In the genomic region with DNA sequence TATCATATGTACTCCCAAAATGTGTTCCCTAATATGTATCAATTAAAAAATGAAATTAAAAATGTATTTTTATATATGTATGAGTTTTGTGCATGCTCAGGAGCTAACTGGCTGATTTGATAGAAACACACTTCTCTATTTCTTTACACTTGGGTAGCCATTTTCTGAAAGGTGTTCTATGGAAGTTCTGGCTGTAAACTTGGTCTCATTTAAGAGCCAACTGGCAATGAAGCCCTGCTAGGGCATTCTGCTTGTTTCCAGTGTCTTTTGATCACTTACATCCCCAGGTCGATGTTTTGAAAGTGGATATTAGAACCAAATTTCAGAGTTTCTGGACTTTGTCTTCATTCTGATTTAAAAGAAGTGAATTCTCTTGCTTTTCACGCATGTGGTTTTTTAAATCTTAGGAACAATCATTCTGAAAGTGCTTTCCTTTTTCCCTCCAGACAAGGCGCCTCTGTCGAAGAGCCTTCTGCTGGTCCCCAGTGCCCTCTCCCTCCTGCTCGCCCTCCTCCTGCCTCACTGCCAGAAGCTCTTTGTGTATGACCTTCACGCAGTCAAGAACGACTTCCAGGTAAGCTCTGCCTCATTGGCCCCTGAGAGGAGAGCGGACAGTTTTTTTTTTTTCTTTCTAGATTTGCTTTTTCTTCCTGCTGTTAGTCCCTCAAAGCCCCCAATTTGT, we compare ENCODE assay signal across 8 cellular contexts.
A peak's percentile ranks its signal among the peaks of the same experiment; 100 is the strongest.
DNase-seq lines count a peak whose midpoint lies in the region; ATAC-seq and FAIRE-seq lines count a peak whose summit lies in the region.

No MANE protein-coding gene starts in this region.

- no peaks in the 10 kb centered on the region for H3K27me3 Mint-ChIP-seq in stimulated activated naive CD8-positive, alpha-beta T cell treated with anti-CD3 and anti-CD28 coated beads, Interleukin-15, Interleukin-2, amounts not matched to agents 100 ng/mL and 50 ng/mL, for 24 hours

- H3K4me3 Mint-ChIP-seq in stimulated activated naive CD8-positive, alpha-beta T cell treated with anti-CD3 and anti-CD28 coated beads, Interleukin-15, Interleukin-2, amounts not matched to agents 100 ng/mL and 50 ng/mL, for 24 hours = peak overlapping the region; percentile 77

- peak; percentile 59 for ATAC-seq in HG02981 (IDR thresholded peaks at IDR 0.05; ENCODE audit: unreplicated experiment)

- H3K27ac Mint-ChIP-seq in stimulated activated naive CD8-positive, alpha-beta T cell treated with anti-CD3 and anti-CD28 coated beads, Interleukin-15, Interleukin-2, amounts not matched to agents 100 ng/mL and 50 ng/mL, for 24 hours = peak overlapping the region; percentile 92

- peak; percentile 34 for DNase-seq in activated naive CD4-positive, alpha-beta T cell treated with Interleukin-2 at 50 U/mL for 16 hours
- DNase-seq in activated naive CD4-positive, alpha-beta T cell (lab: John Stamatoyannopoulos, UW) = no peak
- DNase-seq in activated naive CD4-positive, alpha-beta T cell treated with anti-CD3 and anti-CD28 coated beads, Interleukin-2, amount 50 U/mL, for 16 hours = peak; percentile 23
- DNase-seq in DMS53 (lab: John Stamatoyannopoulos, UW) (no peak), HTR-8/SVneo (ENCODE audit: insufficient read length, low spot score) (no peak), NCI-H1105 treated with DMSO at 0.1 percent for 48 hours (lab: John Stamatoyannopoulos, UW) (no peak)

- FAIRE-seq in HTR-8/SVneo (lab: Jason Lieb, UNC) = no peak

- H3K36me3 Mint-ChIP-seq in stimulated activated naive CD8-positive, alpha-beta T cell treated with anti-CD3 and anti-CD28 coated beads, Interleukin-15, Interleukin-2, amounts not matched to agents 100 ng/mL and 50 ng/mL, for 24 hours (ENCODE audit: low read depth) = peaks cover 62% of the 10 kb centered on the region

- H3K9me3 Mint-ChIP-seq in stimulated activated naive CD8-positive, alpha-beta T cell treated with anti-CD3 and anti-CD28 coated beads, Interleukin-15, Interleukin-2, amounts not matched to agents 100 ng/mL and 50 ng/mL, for 24 hours = no peaks in the 10 kb centered on the region

- H3K4me1 Mint-ChIP-seq in stimulated activated naive CD8-positive, alpha-beta T cell treated with anti-CD3 and anti-CD28 coated beads, Interleukin-15, Interleukin-2, amounts not matched to agents 100 ng/mL and 50 ng/mL, for 24 hours (ENCODE audit: low read depth) = peaks cover 72% of the 10 kb centered on the region

Comparison
In these comparisons a context has a peak if more than half of its experiments do, and no peak if none do; other contexts are left out.
1. DNase-seq: peak in activated naive CD4-positive, alpha-beta T cell treated with Interleukin-2 at 50 U/mL for 16 hours (single experiment) and activated naive CD4-positive, alpha-beta T cell treated with anti-CD3 and anti-CD28 coated beads, Interleukin-2, amount 50 U/mL, for 16 hours (single experiment); none in activated naive CD4-positive, alpha-beta T cell (0 of 4), DMS53 (single experiment), HTR-8/SVneo (single experiment) and NCI-H1105 treated with DMSO at 0.1 percent for 48 hours (single experiment).